Comparison of ENCODE assay signal across 8 cellular contexts in genomic region chr9:98775831-98776441, GRCh38. TPM values are rescaled to one million over a fixed set of nuclear protein-coding genes. Genes with fewer than 3 reads are reported as not detected.
A peak's percentile ranks its signal among the peaks of the same experiment; 100 is the strongest.
DNase-seq lines count a peak whose midpoint lies in the region; ATAC-seq and TF ChIP-seq lines count a peak whose summit lies in the region.

No MANE protein-coding gene starts in this region.

- intact Hi-C loops in activated CD4-positive, alpha-beta memory T cell treated with anti-CD3 and anti-CD28 coated beads for 36 hours (cut with micrococcal nuclease), result loop anchor here (1.0 kb wide), 1 partner anchor 461 kb away; no protein-coding TSS in a partner anchor

- H3K27ac Mint-ChIP-seq in activated CD4-positive, alpha-beta memory T cell treated with anti-CD3 and anti-CD28 coated beads for 36 hours, result no peak overlapping the region

- no peaks in the 10 kb centered on the region for H3K27me3 Mint-ChIP-seq in activated CD4-positive, alpha-beta memory T cell treated with anti-CD3 and anti-CD28 coated beads for 36 hours

- TF ChIP-seq CTCF in GM12874 (IDR thresholded peaks at IDR 0.05; ENCODE audit: insufficient read depth, low read depth, low read length), result peak; percentile 72

- H3K9me3 Mint-ChIP-seq in activated CD4-positive, alpha-beta memory T cell treated with anti-CD3 and anti-CD28 coated beads for 36 hours, result no peaks in the 10 kb centered on the region

- no peak for ATAC-seq in HG03354 (IDR thresholded peaks at IDR 0.05; ENCODE audit: poor library complexity, severe bottlenecking, unreplicated experiment)
- no peak for ATAC-seq in HG03095 (IDR thresholded peaks at IDR 0.05; ENCODE audit: unreplicated experiment)

- peak; percentile 81 for DNase-seq in AG20443 (ENCODE audit: low spot score)
- DNase-seq in NCI-H1930 (lab: John Stamatoyannopoulos, UW), result peak; percentile 32 to 37
- peak; percentile 30 for DNase-seq in activated CD4-positive, alpha-beta memory T cell treated with anti-CD3 and anti-CD28 coated beads for 36 hours
- DNase-seq in glomerular visceral epithelial cell (ENCODE audit: extremely low spot score), result peak; percentile 59
- DNase-seq in renal cortical epithelial cell (ENCODE audit: low read depth), result peak; percentile 57

- peaks cover 9% of the 10 kb centered on the region for H3K36me3 Mint-ChIP-seq in activated CD4-positive, alpha-beta memory T cell treated with anti-CD3 and anti-CD28 coated beads for 36 hours

- no peaks in the 10 kb centered on the region for H3K4me1 Mint-ChIP-seq in activated CD4-positive, alpha-beta memory T cell treated with anti-CD3 and anti-CD28 coated beads for 36 hours (ENCODE audit: low read depth)

- POLR2A ChIA-PET in activated CD4-positive, alpha-beta memory T cell treated with anti-CD3 and anti-CD28 coated beads for 36 hours (lab: Charles Lee), result no interaction called here

- H3K4me3 Mint-ChIP-seq in activated CD4-positive, alpha-beta memory T cell treated with anti-CD3 and anti-CD28 coated beads for 36 hours, result no peak overlapping the region

- CTCF ChIA-PET in activated CD4-positive, alpha-beta memory T cell treated with anti-CD3 and anti-CD28 coated beads for 36 hours (lab: Charles Lee), result interaction anchor here (0.6 to 3.7 kb wide), 26 partner anchors 8 to 473 kb away, joined by 3 to 39 read pairs (median 4); no protein-coding TSS in a partner anchor

RNA-seq across cellular contexts. Expression of gene ANKS6, which starts 20.4 kb away (rescaled TPM):
- total RNA-seq in activated CD4-positive, alpha-beta memory T cell treated with anti-CD3 and anti-CD28 coated beads for 36 hours, result 10 to 100 TPM; 13.0 to 16.0 TPM
- 11.3 and 26.1 TPM in 2 replicates for total RNA-seq in renal cortical epithelial cell

RNA-seq across cellular contexts. Expression of gene GALNT12, which starts 31.5 kb away (rescaled TPM):
- 1 to 10 TPM; 6.3 to 7.9 TPM for total RNA-seq in activated CD4-positive, alpha-beta memory T cell treated with anti-CD3 and anti-CD28 coated beads for 36 hours
- total RNA-seq in renal cortical epithelial cell, result 4.3 and 10.9 TPM in 2 replicates

Comparison
In these comparisons a context has a peak if more than half of its experiments do, and no peak if none do; other contexts are left out.
1. DNase-seq: peak in every context shown above with its lines; median percentile 81 in AG20443; 59 in glomerular visceral epithelial cell; 57 in renal cortical epithelial cell; 34 in NCI-H1930; 30 in activated CD4-positive, alpha-beta memory T cell treated with anti-CD3 and anti-CD28 coated beads for 36 hours.